Comparison of ENCODE assay signal across 30 cellular contexts in genomic region chr12:121373748-121374147, GRCh38.
"Had no signal": no experiment of that assay in that cellular context is flagged by ENCODE, and none has a peak within 500 bp of the region (broad histone marks: within the 10 kb centered on the region; RNA-seq: fewer than 3 reads in every experiment).

No MANE protein-coding gene starts in this region.

- H3K4me1 Mint-ChIP-seq: activated B cell treated with CpG ODN at 0.5 μM for 24 hours; activated CD4-positive, alpha-beta T cell treated with anti-CD3 and anti-CD28 coated beads, Interleukin-2, amount 10 ng/mL, durations not matched to agents 24 days and 14 days; activated T-helper 17 cell treated with anti-CD3 and anti-CD28 coated beads, Interleukin-2, amount 50 U/mL, for 72 hours had no signal

- ATAC-seq: activated CD8-positive, alpha-beta T cell treated with anti-CD3 and anti-CD28 coated beads for 36 hours; activated naive CD4-positive, alpha-beta T cell treated with anti-CD3 and anti-CD28 coated beads, Interleukin-2, amount 50 U/mL, for 72 hours; activated T-cell treated with anti-CD3 and anti-CD28 coated beads, Interleukin-2, amount 50 U/mL, for 4 hours; activated T-cell treated with anti-CD3 and anti-CD28 coated beads, Interleukin-2, amount 50 U/mL, for 72 hours; activated T-helper 17 cell treated with anti-CD3 and anti-CD28 coated beads, Interleukin-2, amount 50 U/mL, for 72 hours; body of pancreas had no signal

- H3K4me3 Mint-ChIP-seq: activated B cell treated with CpG ODN at 0.5 μM for 24 hours; activated CD4-positive, alpha-beta memory T cell treated with anti-CD3 and anti-CD28 coated beads for 36 hours; activated CD4-positive, alpha-beta T cell treated with anti-CD3 and anti-CD28 coated beads, Interleukin-2, amount 10 ng/mL, durations not matched to agents 24 days and 14 days; activated CD8-positive, alpha-beta T cell treated with anti-CD3 and anti-CD28 coated beads for 36 hours; activated naive CD4-positive, alpha-beta T cell treated with anti-CD3 and anti-CD28 coated beads for 36 hours; activated naive CD8-positive, alpha-beta T cell treated with anti-CD3 and anti-CD28 coated beads for 36 hours; activated T-cell treated with anti-CD3 and anti-CD28 coated beads, Interleukin-2, amount 50 U/mL, for 4 hours; activated T-cell treated with anti-CD3 and anti-CD28 coated beads, Interleukin-2, amount 50 U/mL, for 72 hours; activated T-helper 1 cell treated with anti-CD3 and anti-CD28 coated beads, Interleukin-12 subunit alpha, Interleukin-12 subunit beta, Interleukin-2, Interleukin-4 antibody, amounts not matched to agents 30 ng/mL and 10 ng/mL and 1 ng/mL, durations not matched to agents 14 hours and 24 hours and 36 hours; activated T-helper 17 cell treated with anti-CD3 and anti-CD28 coated beads, Interleukin-2, amount 50 U/mL, for 72 hours; T-helper 1 cell treated with Interleukin-12 subunit alpha and Interleukin-12 subunit beta and Interleukin-4 antibody, amounts not matched to agents 30 μg/mL and 1 μg/mL, for 36 hours; T-helper 2 cell treated with Interferon-gamma antibody and Interleukin-4, amounts not matched to agents 5 μg/mL and 100 μg/mL, for 36 hours had no signal

- H3K27ac Mint-ChIP-seq: activated B cell treated with CpG ODN at 0.5 μM for 24 hours; activated CD4-positive, alpha-beta memory T cell treated with anti-CD3 and anti-CD28 coated beads for 36 hours; activated CD4-positive, alpha-beta T cell treated with anti-CD3 and anti-CD28 coated beads, Interleukin-2, amount 10 ng/mL, durations not matched to agents 24 days and 14 days; activated CD8-positive, alpha-beta T cell treated with anti-CD3 and anti-CD28 coated beads for 36 hours; activated naive CD4-positive, alpha-beta T cell treated with anti-CD3 and anti-CD28 coated beads for 36 hours; activated naive CD4-positive, alpha-beta T cell treated with anti-CD3 and anti-CD28 coated beads, Interleukin-2, amount 50 U/mL, for 72 hours; activated naive CD8-positive, alpha-beta T cell treated with anti-CD3 and anti-CD28 coated beads for 36 hours; activated T-cell treated with anti-CD3 and anti-CD28 coated beads, Interleukin-2, amount 50 U/mL, for 72 hours; activated T-helper 1 cell treated with anti-CD3 and anti-CD28 coated beads, Interleukin-12 subunit alpha, Interleukin-12 subunit beta, Interleukin-2, Interleukin-4 antibody, amounts not matched to agents 30 ng/mL and 10 ng/mL and 1 ng/mL, durations not matched to agents 14 hours and 24 hours and 36 hours; activated T-helper 17 cell treated with anti-CD3 and anti-CD28 coated beads, Interleukin-2, amount 50 U/mL, for 72 hours; T-helper 1 cell treated with Interleukin-12 subunit alpha and Interleukin-12 subunit beta and Interleukin-4 antibody, amounts not matched to agents 30 μg/mL and 1 μg/mL, for 36 hours; T-helper 2 cell treated with Interferon-gamma antibody and Interleukin-4, amounts not matched to agents 5 μg/mL and 100 μg/mL, for 36 hours had no signal

- H3K9me3 Mint-ChIP-seq: activated CD4-positive, alpha-beta memory T cell treated with anti-CD3 and anti-CD28 coated beads for 36 hours; activated CD4-positive, alpha-beta T cell treated with anti-CD3 and anti-CD28 coated beads, Interleukin-2, amount 10 ng/mL, durations not matched to agents 24 days and 14 days; activated naive CD4-positive, alpha-beta T cell treated with anti-CD3 and anti-CD28 coated beads for 36 hours; activated naive CD4-positive, alpha-beta T cell treated with anti-CD3 and anti-CD28 coated beads, Interleukin-2, amount 50 U/mL, for 72 hours; activated T-cell treated with anti-CD3 and anti-CD28 coated beads, Interleukin-2, amount 50 U/mL, for 4 hours; activated T-helper 1 cell treated with anti-CD3 and anti-CD28 coated beads, Interleukin-12 subunit alpha, Interleukin-12 subunit beta, Interleukin-2, Interleukin-4 antibody, amounts not matched to agents 30 ng/mL and 10 ng/mL and 1 ng/mL, durations not matched to agents 14 hours and 24 hours and 36 hours; activated T-helper 17 cell treated with anti-CD3 and anti-CD28 coated beads, Interleukin-2, amount 50 U/mL, for 72 hours; T-helper 1 cell treated with Interleukin-12 subunit alpha and Interleukin-12 subunit beta and Interleukin-4 antibody, amounts not matched to agents 30 μg/mL and 1 μg/mL, for 36 hours; T-helper 2 cell treated with Interferon-gamma antibody and Interleukin-4, amounts not matched to agents 5 μg/mL and 100 μg/mL, for 36 hours had no signal

- H3K36me3 Mint-ChIP-seq: activated CD4-positive, alpha-beta memory T cell treated with anti-CD3 and anti-CD28 coated beads for 36 hours; activated naive CD4-positive, alpha-beta T cell treated with anti-CD3 and anti-CD28 coated beads, Interleukin-2, amount 50 U/mL, for 72 hours; activated naive CD8-positive, alpha-beta T cell treated with anti-CD3 and anti-CD28 coated beads for 36 hours had no signal

- H3K27me3 Mint-ChIP-seq: activated T-helper 17 cell treated with anti-CD3 and anti-CD28 coated beads, Interleukin-2, amount 50 U/mL, for 72 hours had no signal

- DNase-seq: activated B cell treated with CpG ODN at 0.5 μM for 24 hours; activated CD4-positive, alpha-beta memory T cell treated with anti-CD3 and anti-CD28 coated beads for 36 hours; activated CD4-positive, alpha-beta T cell treated with anti-CD3 and anti-CD28 coated beads for 4 hours; activated CD4-positive, alpha-beta T cell treated with anti-CD3 and anti-CD28 coated beads, Interleukin-2, amount 10 ng/mL, durations not matched to agents 24 days and 14 days; activated CD4-positive, alpha-beta T cell treated with anti-CD3 and anti-CD28 coated beads, Interleukin-2, amount 50 U/mL, for 1 hour; activated CD4-positive, alpha-beta T cell treated with anti-CD3 and anti-CD28 coated beads, Interleukin-2, amount 50 U/mL, for 4 hours; activated CD4-positive, CD25-positive, alpha-beta regulatory T cell treated with anti-CD3 and anti-CD28 coated beads, Interleukin-2, amount 50 U/mL, for 72 hours; activated CD8-positive, alpha-beta T cell treated with anti-CD3 and anti-CD28 coated beads for 36 hours; activated effector memory CD4-positive, alpha-beta T cell treated with anti-CD3 and anti-CD28 coated beads, Interleukin-2, amount 50 U/mL, for 16 hours; activated gamma-delta T cell treated with Interleukin-2 at 50 U/mL for 16 hours; activated naive CD4-positive, alpha-beta T cell; activated naive CD4-positive, alpha-beta T cell treated with anti-CD3 and anti-CD28 coated beads for 36 hours; activated naive CD4-positive, alpha-beta T cell treated with anti-CD3 and anti-CD28 coated beads, Interleukin-2, amount 50 U/mL, for 16 hours; activated naive CD8-positive, alpha-beta T cell treated with anti-CD3 and anti-CD28 coated beads for 36 hours; activated T-cell treated with anti-CD3 and anti-CD28 coated beads for 4 hours; activated T-cell treated with anti-CD3 and anti-CD28 coated beads, Interleukin-2, amount 50 U/mL, for 1 hour; activated T-cell treated with anti-CD3 and anti-CD28 coated beads, Interleukin-2, amount 50 U/mL, for 4 hours; activated T-cell treated with anti-CD3 and anti-CD28 coated beads, Interleukin-2, amount 50 U/mL, for 72 hours; adrenal gland; amniotic stem cell; aorta; body of pancreas; brain microvascular endothelial cell; central memory CD4-positive, alpha-beta T cell; T-helper 9 cell had no signal
